2 cellular contexts compared by ENCODE assay signal in genomic region chr18:21809725-21810124, GRCh38.
A peak's percentile ranks its signal among the peaks of the same experiment; 100 is the strongest.
TF ChIP-seq lines count a peak whose summit lies in the region.

No MANE protein-coding gene starts in this region.

TF ChIP-seq in HepG2, 621 proteins besides CTCF, POLR2A, EP300 and RAD21 (continued from another document):
- TF ChIP-seq ZNF280D (CRISPR knock-in tag; IDR thresholded peaks at IDR 0.05), result peak; percentile 88; the same call in 1 of the 2 replicates
- 0 out of 4 replicates have a peak, but pooled peaks of 1 of the 2 experiments have one; percentile 4 for TF ChIP-seq MAFK (conservative IDR thresholded peaks at IDR 0.05 in 1 of 2, IDR thresholded peaks at IDR 0.05 in 1 of 2; ENCODE audit: low read length in 2 of 2)

TF ChIP-seq in K562, 482 proteins besides CTCF, POLR2A, EP300 and RAD21:
- TF ChIP-seq ZNF318 (IDR thresholded peaks at IDR 0.05; ENCODE audit: borderline replicate concordance in 1 of 2, low read depth in 1 of 2) (no peak), CHAMP1 (IDR thresholded peaks at IDR 0.05) (no peak), RBM25 (IDR thresholded peaks at IDR 0.05; ENCODE audit: low read depth, low read length, severe bottlenecking) (peak; percentile 49), ZC3H4 (CRISPR knock-in tag; IDR thresholded peaks at IDR 0.05; ENCODE audit: borderline replicate concordance) (no peak), ZFP91 (CRISPR knock-in tag; IDR thresholded peaks at IDR 0.05) (no peak), ETV5 (CRISPR knock-in tag; IDR thresholded peaks at IDR 0.05; ENCODE audit: low read depth) (no peak), THRAP3 (IDR thresholded peaks at IDR 0.05; ENCODE audit: borderline replicate concordance) (no peak), ZBTB8A (IDR thresholded peaks at IDR 0.05; ENCODE audit: partially characterized antibody) (no peak), ZNF316 (IDR thresholded peaks at IDR 0.05) (0 out of 2 replicates have a peak, but pooled peaks have one; percentile 16), ZNF175 (CRISPR knock-in tag; IDR thresholded peaks at IDR 0.05; ENCODE audit: low read depth) (no peak), NFYB (IDR thresholded peaks at IDR 0.05; ENCODE audit: extremely low read depth, insufficient read length) (no peak), MCM2 (IDR thresholded peaks at IDR 0.05; ENCODE audit: low read depth) (no peak), SRF (CRISPR knock-in tag; IDR thresholded peaks at IDR 0.05) (no peak)
TF ChIP-seq in K562: peak in this region for 2.
